8 cellular contexts compared by ENCODE assay signal in the genomic region with DNA sequence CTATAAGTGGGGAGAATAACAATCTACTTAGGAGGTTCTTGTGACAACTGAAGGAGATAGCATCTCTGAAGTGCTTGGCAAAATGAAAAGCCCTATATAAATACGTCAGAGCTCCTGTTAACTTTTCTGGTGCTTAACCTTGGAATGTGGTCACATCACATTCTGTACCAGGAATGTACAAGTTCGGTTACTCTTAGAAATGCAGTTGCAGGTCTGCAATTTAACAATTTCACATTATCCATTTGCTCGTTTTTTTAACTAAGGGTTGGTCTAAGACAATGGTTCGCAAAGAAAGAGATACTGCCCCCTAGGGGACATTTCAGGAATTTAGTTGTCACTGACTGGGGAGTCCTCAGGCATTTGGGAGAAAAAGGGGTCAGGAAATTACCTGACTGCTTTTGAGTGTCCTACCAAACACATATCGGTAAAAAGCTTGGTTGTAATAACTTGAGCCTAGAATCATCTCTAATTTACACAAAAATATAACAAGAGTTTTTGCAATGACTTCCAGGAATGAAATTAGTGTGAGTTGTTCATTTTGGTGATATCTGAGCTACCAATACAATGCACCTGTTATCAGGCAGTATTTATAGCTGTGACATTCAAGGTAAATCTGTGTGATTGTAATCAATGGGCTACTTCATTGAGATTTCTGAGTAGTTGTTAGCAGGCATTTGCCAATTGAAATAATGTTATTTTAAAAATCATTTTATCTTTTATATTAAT. TPM values are rescaled to one million over a fixed set of nuclear protein-coding genes. Genes with fewer than 3 reads are reported as not detected.
A peak's percentile ranks its signal among the peaks of the same experiment; 100 is the strongest.
DNase-seq lines count a peak whose midpoint lies in the region; ATAC-seq lines count a peak whose summit lies in the region.

No MANE protein-coding gene starts in this region.

- peak; percentile 49 for ATAC-seq in GM18873 (IDR thresholded peaks at IDR 0.05; ENCODE audit: low FRiP score, unreplicated experiment)
- no peak for ATAC-seq in GM21381 (IDR thresholded peaks at IDR 0.05; ENCODE audit: unreplicated experiment)

- DNase-seq in COR-L47 (lab: John Stamatoyannopoulos, UW) (peak; percentile 26), HuH-7.5 (ENCODE audit: low spot score) (peak; percentile 45), RPMI7951 (ENCODE audit: low read depth) (peak; percentile 62), amniotic stem cell (lab: John Stamatoyannopoulos, UW) (peak; percentile 53), hepatic stellate cell (ENCODE audit: low spot score) (peak; percentile 75)
- peak; percentile 27 to 70 for DNase-seq in stimulated activated CD4-positive, alpha-beta T cell treated with anti-CD3 and anti-CD28 coated beads, Interleukin-2, amount 100 ng/mL, for 24 hours

RNA-seq across cellular contexts. Expression of gene HBEGF, which starts 5.4 kb away (rescaled TPM):
- total RNA-seq in RPMI7951 (2014; rRNA removed; shearing (Covaris generic)), result 3.5 and 3.9 TPM in 2 replicates

RNA-seq across cellular contexts. Expression of gene SLC4A9, which starts 8.2 kb away (rescaled TPM):
- total RNA-seq in RPMI7951 (2014; rRNA removed; shearing (Covaris generic)), result not detected in 2 replicates

RNA-seq across cellular contexts. Expression of gene PFDN1, which starts 48.9 kb away (rescaled TPM):
- total RNA-seq in RPMI7951 (2014; rRNA removed; shearing (Covaris generic)), result 86.1 and 114 TPM in 2 replicates

RNA-seq across cellular contexts. Expression of gene ANKHD1, which starts 49.9 kb away (rescaled TPM):
- 31.4 and 35.2 TPM in 2 replicates for total RNA-seq in RPMI7951 (2014; rRNA removed; shearing (Covaris generic))
